Comparison of ENCODE assay signal across 20 cellular contexts in the genomic region with DNA sequence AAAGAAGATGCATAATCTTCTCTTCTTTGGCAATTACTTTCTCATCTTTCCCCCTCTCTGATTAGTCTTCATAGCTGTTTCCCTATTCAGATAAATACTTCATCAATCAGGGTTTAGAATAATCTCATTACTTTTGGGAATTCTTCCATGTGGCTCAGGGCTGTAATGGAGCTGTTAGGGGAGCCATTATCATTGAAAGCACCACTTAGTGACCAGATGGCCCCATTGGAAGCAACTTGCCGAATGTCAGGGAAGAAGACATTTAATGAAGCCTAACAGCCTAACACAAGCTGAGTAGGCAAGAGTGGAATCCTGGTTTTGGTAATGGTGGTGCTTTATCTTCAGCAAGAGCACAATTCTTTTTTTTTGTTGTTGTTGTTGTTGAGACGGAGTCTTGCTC. TPM values are rescaled to one million over a fixed set of nuclear protein-coding genes. Genes with fewer than 3 reads are reported as not detected.
A peak's percentile ranks its signal among the peaks of the same experiment; 100 is the strongest.
DNase-seq lines count a peak whose midpoint lies in the region; ATAC-seq and TF ChIP-seq lines count a peak whose summit lies in the region.
"Had no signal": no experiment of that assay in that cellular context is flagged by ENCODE, and none has a peak within 500 bp of the region (broad histone marks: within the 10 kb centered on the region; RNA-seq: fewer than 3 reads in every experiment).

No MANE protein-coding gene starts in this region.

- ATAC-seq in WTC11: peak; percentile 67
- ATAC-seq in activated naive CD8-positive, alpha-beta T cell treated with anti-CD3 and anti-CD28 coated beads, Interleukin-2, amount 50 U/mL, for 24 hours: no peak
- ATAC-seq: CD8-positive, alpha-beta T cell; Panc1 had no signal

- POLR2A ChIA-PET in WTC11 (lab: Charles Lee): no interaction called here

- H3K4me3 Mint-ChIP-seq in WTC11 (no peak overlapping the region), neural progenitor cell (no peak overlapping the region)
- no peak overlapping the region for H3K4me3 Mint-ChIP-seq in activated naive CD8-positive, alpha-beta T cell treated with anti-CD3 and anti-CD28 coated beads, Interleukin-2, amount 50 U/mL, for 24 hours
- H3K4me3 Mint-ChIP-seq: CD8-positive, alpha-beta T cell had no signal

- H3K9me3 ChIP-seq in neural progenitor cell (ENCODE audit: low read depth): no peaks in the 10 kb centered on the region
- H3K9me3 ChIP-seq in hepatocyte (ENCODE audit: low read depth): no peaks in the 10 kb centered on the region
- H3K9me3 ChIP-seq: BLaER1 had no signal

- H3K4me1 Mint-ChIP-seq in WTC11 (peaks cover 70% of the 10 kb centered on the region), neural progenitor cell (peaks cover 26% of the 10 kb centered on the region)
- peaks cover 1% of the 10 kb centered on the region for H3K4me1 Mint-ChIP-seq in activated naive CD8-positive, alpha-beta T cell treated with anti-CD3 and anti-CD28 coated beads, Interleukin-2, amount 50 U/mL, for 24 hours

- no peaks in the 10 kb centered on the region for H3K9me2 ChIP-seq in hepatocyte (replicated peaks; ENCODE audit: insufficient read depth)

- H3K9ac ChIP-seq in neural progenitor cell: no peak overlapping the region
- H3K9ac ChIP-seq: BLaER1 had no signal

- no peaks in the 10 kb centered on the region for H3K9me3 Mint-ChIP-seq in WTC11
- no peaks in the 10 kb centered on the region for H3K9me3 Mint-ChIP-seq in neural progenitor cell
- H3K9me3 Mint-ChIP-seq in activated naive CD8-positive, alpha-beta T cell treated with anti-CD3 and anti-CD28 coated beads, Interleukin-2, amount 50 U/mL, for 24 hours: no peaks in the 10 kb centered on the region
- H3K9me3 Mint-ChIP-seq: CD8-positive, alpha-beta T cell had no signal

- peaks cover 29% of the 10 kb centered on the region for H3F3A ChIP-seq in neural progenitor cell (ENCODE audit: low read depth)

- CTCF ChIA-PET in WTC11 (lab: Charles Lee): interaction anchor here (1.0 kb wide), 1 partner anchor 112 kb away, joined by 3 read pairs; no protein-coding TSS in a partner anchor

- no peaks in the 10 kb centered on the region for H3K27me3 ChIP-seq in neural progenitor cell
- no peaks in the 10 kb centered on the region for H3K27me3 ChIP-seq in hepatocyte
- H3K27me3 ChIP-seq: BLaER1 had no signal

- H3K36me3 Mint-ChIP-seq in WTC11 (0 out of 2 replicates have a peak, but pooled peaks cover under 1% of the 10 kb centered on the region), neural progenitor cell (no peaks in the 10 kb centered on the region)
- no peaks in the 10 kb centered on the region for H3K36me3 Mint-ChIP-seq in activated naive CD8-positive, alpha-beta T cell treated with anti-CD3 and anti-CD28 coated beads, Interleukin-2, amount 50 U/mL, for 24 hours (ENCODE audit: low read depth)
- H3K36me3 Mint-ChIP-seq: CD8-positive, alpha-beta T cell had no signal

- H3K27ac Mint-ChIP-seq in WTC11 (no peak overlapping the region; the same call in 1 of the 2 replicates), neural progenitor cell (no peak overlapping the region)
- no peak overlapping the region for H3K27ac Mint-ChIP-seq in activated naive CD8-positive, alpha-beta T cell treated with anti-CD3 and anti-CD28 coated beads, Interleukin-2, amount 50 U/mL, for 24 hours
- H3K27ac Mint-ChIP-seq: CD8-positive, alpha-beta T cell had no signal

- DNase-seq in NCI-H2171 treated with DMSO at 0.1 percent for 48 hours (lab: John Stamatoyannopoulos, UW): peak; percentile 14
- DNase-seq in NCI-H2171 (lab: John Stamatoyannopoulos, UW): no peak
- peak; percentile 96 for DNase-seq in NCI-H524 treated with DMSO at 0.1 percent for 48 hours (lab: John Stamatoyannopoulos, UW)
- no peak for DNase-seq in WTC11 (ENCODE audit: low spot score)
- DNase-seq in neural progenitor cell (ENCODE audit: low spot score): no peak
- DNase-seq in activated naive CD8-positive, alpha-beta T cell treated with anti-CD3 and anti-CD28 coated beads, Interleukin-2, amount 50 U/mL, for 24 hours: no peak
- DNase-seq in hepatocyte (ENCODE audit: low spot score): no peak
- DNase-seq in SIG-M5 (lab: John Stamatoyannopoulos, UW): no peak
- DNase-seq: 8988T; CD8-positive, alpha-beta T cell; GF-D8; GOT3; IMR-90; Karpas-422; MM.1S; NCI-H1105; NCI-H1694; NCI-H510A had no signal

- H3K79me2 ChIP-seq in neural progenitor cell (ENCODE audit: low read depth) (no peaks in the 10 kb centered on the region), hepatocyte (no peaks in the 10 kb centered on the region)

- TF ChIP-seq CTCF in WTC11 (IDR thresholded peaks at IDR 0.05) (no peak), neural progenitor cell (IDR thresholded peaks at IDR 0.05) (no peak), hepatocyte (IDR thresholded peaks at IDR 0.05; ENCODE audit: poor library complexity) (no peak)

- H4K20me1 ChIP-seq in neural progenitor cell (ENCODE audit: low read depth) (no peaks in the 10 kb centered on the region), hepatocyte (ENCODE audit: insufficient read depth, poor library complexity, severe bottlenecking) (no peaks in the 10 kb centered on the region)
- H4K20me1 ChIP-seq: BLaER1 had no signal

- H3K4me2 ChIP-seq in neural progenitor cell (peak overlapping the region; percentile 54), hepatocyte (no peak overlapping the region)
- H3K4me2 ChIP-seq: BLaER1 had no signal

- no peak overlapping the region for H3K27ac ChIP-seq in neural progenitor cell
- no peak overlapping the region for H3K27ac ChIP-seq in hepatocyte
- H3K27ac ChIP-seq: BLaER1 had no signal

- H3K36me3 ChIP-seq in neural progenitor cell: no peaks in the 10 kb centered on the region
- no peaks in the 10 kb centered on the region for H3K36me3 ChIP-seq in hepatocyte (replicated peaks; ENCODE audit: insufficient read depth, low read depth)
- H3K36me3 ChIP-seq: BLaER1 had no signal

- H3K27me3 Mint-ChIP-seq in WTC11 (ENCODE audit: low read depth) (no peaks in the 10 kb centered on the region), neural progenitor cell (ENCODE audit: insufficient read depth, low read depth) (no peaks in the 10 kb centered on the region)
- peaks cover 22% of the 10 kb centered on the region for H3K27me3 Mint-ChIP-seq in activated naive CD8-positive, alpha-beta T cell treated with anti-CD3 and anti-CD28 coated beads, Interleukin-2, amount 50 U/mL, for 24 hours

- H3K4me3 ChIP-seq in neural progenitor cell (no peak overlapping the region), hepatocyte (no peak overlapping the region)
- H3K4me3 ChIP-seq: BLaER1 had no signal

- WGBS in hepatocyte (ENCODE audit: low lambda C conversion rate, missing lambda C conversion rate): 82% methylated on average over 2 of the region's 2 CpGs

- H2AFZ ChIP-seq in neural progenitor cell (replicated peaks) (no peak overlapping the region), hepatocyte (no peak overlapping the region)

- H3K4me1 ChIP-seq in neural progenitor cell (peaks cover 27% of the 10 kb centered on the region), hepatocyte (ENCODE audit: insufficient read depth) (peaks cover 8% of the 10 kb centered on the region)
- H3K4me1 ChIP-seq: BLaER1 had no signal

TF ChIP-seq in WTC11, 78 proteins besides CTCF, POLR2A, EP300 and RAD21 (continues in another document):
- TF ChIP-seq, protein P1, sequence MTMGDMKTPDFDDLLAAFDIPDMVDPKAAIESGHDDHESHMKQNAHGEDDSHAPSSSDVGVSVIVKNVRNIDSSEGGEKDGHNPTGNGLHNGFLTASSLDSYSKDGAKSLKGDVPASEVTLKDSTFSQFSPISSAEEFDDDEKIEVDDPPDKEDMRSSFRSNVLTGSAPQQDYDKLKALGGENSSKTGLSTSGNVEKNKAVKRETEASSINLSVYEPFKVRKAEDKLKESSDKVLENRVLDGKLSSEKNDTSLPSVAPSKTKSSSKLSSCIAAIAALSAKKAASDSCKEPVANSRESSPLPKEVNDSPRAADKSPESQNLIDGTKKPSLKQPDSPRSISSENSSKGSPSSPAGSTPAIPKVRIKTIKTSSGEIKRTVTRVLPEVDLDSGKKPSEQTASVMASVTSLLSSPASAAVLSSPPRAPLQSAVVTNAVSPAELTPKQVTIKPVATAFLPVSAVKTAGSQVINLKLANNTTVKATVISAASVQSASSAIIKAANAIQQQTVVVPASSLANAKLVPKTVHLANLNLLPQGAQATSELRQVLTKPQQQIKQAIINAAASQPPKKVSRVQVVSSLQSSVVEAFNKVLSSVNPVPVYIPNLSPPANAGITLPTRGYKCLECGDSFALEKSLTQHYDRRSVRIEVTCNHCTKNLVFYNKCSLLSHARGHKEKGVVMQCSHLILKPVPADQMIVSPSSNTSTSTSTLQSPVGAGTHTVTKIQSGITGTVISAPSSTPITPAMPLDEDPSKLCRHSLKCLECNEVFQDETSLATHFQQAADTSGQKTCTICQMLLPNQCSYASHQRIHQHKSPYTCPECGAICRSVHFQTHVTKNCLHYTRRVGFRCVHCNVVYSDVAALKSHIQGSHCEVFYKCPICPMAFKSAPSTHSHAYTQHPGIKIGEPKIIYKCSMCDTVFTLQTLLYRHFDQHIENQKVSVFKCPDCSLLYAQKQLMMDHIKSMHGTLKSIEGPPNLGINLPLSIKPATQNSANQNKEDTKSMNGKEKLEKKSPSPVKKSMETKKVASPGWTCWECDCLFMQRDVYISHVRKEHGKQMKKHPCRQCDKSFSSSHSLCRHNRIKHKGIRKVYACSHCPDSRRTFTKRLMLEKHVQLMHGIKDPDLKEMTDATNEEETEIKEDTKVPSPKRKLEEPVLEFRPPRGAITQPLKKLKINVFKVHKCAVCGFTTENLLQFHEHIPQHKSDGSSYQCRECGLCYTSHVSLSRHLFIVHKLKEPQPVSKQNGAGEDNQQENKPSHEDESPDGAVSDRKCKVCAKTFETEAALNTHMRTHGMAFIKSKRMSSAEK (CRISPR knock-in tag; IDR thresholded peaks at IDR 0.05; ENCODE audit: borderline replicate concordance): no peak
- no peak for TF ChIP-seq GTF2I (CRISPR knock-in tag; conservative IDR thresholded peaks at IDR 0.05)
- TF ChIP-seq ZBTB21 (CRISPR knock-in tag; IDR thresholded peaks at IDR 0.05; ENCODE audit: borderline replicate concordance): no peak
- TF ChIP-seq JUN (CRISPR knock-in tag; IDR thresholded peaks at IDR 0.05): no peak
- TF ChIP-seq, protein P2, sequence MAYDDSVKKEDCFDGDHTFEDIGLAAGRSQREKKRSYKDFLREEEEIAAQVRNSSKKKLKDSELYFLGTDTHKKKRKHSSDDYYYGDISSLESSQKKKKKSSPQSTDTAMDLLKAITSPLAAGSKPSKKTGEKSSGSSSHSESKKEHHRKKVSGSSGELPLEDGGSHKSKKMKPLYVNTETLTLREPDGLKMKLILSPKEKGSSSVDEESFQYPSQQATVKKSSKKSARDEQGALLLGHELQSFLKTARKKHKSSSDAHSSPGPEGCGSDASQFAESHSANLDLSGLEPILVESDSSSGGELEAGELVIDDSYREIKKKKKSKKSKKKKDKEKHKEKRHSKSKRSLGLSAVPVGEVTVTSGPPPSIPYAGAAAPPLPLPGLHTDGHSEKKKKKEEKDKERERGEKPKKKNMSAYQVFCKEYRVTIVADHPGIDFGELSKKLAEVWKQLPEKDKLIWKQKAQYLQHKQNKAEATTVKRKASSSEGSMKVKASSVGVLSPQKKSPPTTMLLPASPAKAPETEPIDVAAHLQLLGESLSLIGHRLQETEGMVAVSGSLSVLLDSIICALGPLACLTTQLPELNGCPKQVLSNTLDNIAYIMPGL (CRISPR knock-in tag; IDR thresholded peaks at IDR 0.05): no peak

RNA-seq across cellular contexts. Expression of a gene that starts 45.0 kb away (rescaled TPM):
- total RNA-seq in WTC11 (2021) (15.1 to 19.2 TPM (median 16.9 TPM) in 3 replicates), neural progenitor cell (ENCODE audit: low replicate concordance) (12.7 and 22.8 TPM in 2 replicates), hepatocyte (11.8 and 16.9 TPM in 2 replicates)
- polyA plus RNA-seq in hepatocyte: 5.5 and 11.8 TPM in 2 replicates

Comparison
In these comparisons a context has a peak if more than half of its experiments do, and no peak if none do; other contexts are left out.
1. DNase-seq: peak in NCI-H2171 treated with DMSO at 0.1 percent for 48 hours (single experiment) and NCI-H524 treated with DMSO at 0.1 percent for 48 hours (single experiment); none in NCI-H2171 (single experiment), WTC11 (single experiment), neural progenitor cell (single experiment), activated naive CD8-positive, alpha-beta T cell treated with anti-CD3 and anti-CD28 coated beads, Interleukin-2, amount 50 U/mL, for 24 hours (single experiment), hepatocyte (single experiment) and SIG-M5 (single experiment).